ENCODE assay signal across 18 cellular contexts in the genomic region with DNA sequence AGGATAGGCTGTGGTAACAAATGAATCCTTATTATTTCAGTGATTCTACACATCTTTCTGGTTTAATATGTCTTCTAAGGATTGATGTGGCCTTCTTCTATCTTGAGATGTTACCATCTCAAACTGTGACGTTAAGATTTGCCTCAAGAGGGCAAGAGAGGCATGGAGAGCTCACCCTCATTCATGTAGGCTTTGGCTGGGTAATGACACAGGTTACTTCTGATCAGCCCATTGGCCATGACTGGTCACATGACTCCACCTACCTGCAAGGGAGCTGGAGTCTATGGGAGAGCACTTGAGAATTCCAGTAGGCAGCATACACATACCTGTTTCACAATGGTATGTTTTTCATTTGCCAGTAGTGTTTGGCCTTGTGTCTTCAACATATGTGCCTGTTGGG. TPM values are rescaled to one million over a fixed set of nuclear protein-coding genes. Genes with fewer than 3 reads are reported as not detected.
DNase-seq lines count a peak whose midpoint lies in the region; ATAC-seq, FAIRE-seq and TF ChIP-seq lines count a peak whose summit lies in the region.
"Had no signal": no experiment of that assay in that cellular context is flagged by ENCODE, and none has a peak within 500 bp of the region (broad histone marks: within the 10 kb centered on the region; RNA-seq: fewer than 3 reads in every experiment).

No MANE protein-coding gene starts in this region.

- no peak overlapping the region for H3K9ac ChIP-seq in K562 (ENCODE audit: insufficient read depth in 1 of 2, low read depth in 2 of 2, low read length in 2 of 2)

- in situ Hi-C loops in K562 (cut with MboI), result no loop called here

- peaks cover 5% of the 10 kb centered on the region for H3K4me1 Mint-ChIP-seq in activated naive CD4-positive, alpha-beta T cell treated with anti-CD3 and anti-CD28 coated beads, Interleukin-2, amount 10 ng/mL, durations not matched to agents 7 days and 5 days
- peaks cover under 1 to 9% (median 4%) of the 10 kb centered on the region in 4 donors for H3K4me1 Mint-ChIP-seq in naive thymus-derived CD8-positive, alpha-beta T cell

- 0 out of 5 replicates have a peak, but pooled peaks cover 0 to under 1% of the 10 kb centered on the region in 2 experiments for H3K4me1 ChIP-seq in K562 (replicated peaks in 1 of 2; ENCODE audit: control insufficient read depth in 2 of 2, insufficient read depth in 2 of 2, low read length in 2 of 2)

- CTCF ChIA-PET in activated naive CD4-positive, alpha-beta T cell treated with anti-CD3 and anti-CD28 coated beads, Interleukin-2, amount 10 ng/mL, durations not matched to agents 7 days and 5 days (lab: Charles Lee), result interaction anchor here (0.9 kb wide), 1 partner anchor 576 kb away, joined by 3 read pairs; no protein-coding TSS in a partner anchor
- CTCF ChIA-PET in K562 (lab: Yijun Ruan, JAX; ENCODE audit: low intra/inter-chr PET ratio), result no interaction called here

- DNase-seq in activated naive CD4-positive, alpha-beta T cell treated with anti-CD3 and anti-CD28 coated beads, Interleukin-2, amount 10 ng/mL, durations not matched to agents 7 days and 5 days, result peak; percentile 27
- DNase-seq in activated naive CD4-positive, alpha-beta T cell (lab: John Stamatoyannopoulos, UW), result no peak
- peak; percentile 24 for DNase-seq in Jurkat, Clone E6-1 (ENCODE audit: low read depth, low spot score)
- DNase-seq in K562 (ENCODE audit: extremely low read depth in 1 of 4, low spot score in 3 of 4) (peak in 2 of 4 experiments; percentile 22 to 27), T1000 (lab: John Stamatoyannopoulos, UW) (no peak), midbrain (lab: John Stamatoyannopoulos, UW) (no peak), NCI-H2196 treated with DMSO at 0.1 percent for 48 hours (lab: John Stamatoyannopoulos, UW; ENCODE audit: unreplicated experiment) (no peak)
- DNase-seq in naive thymus-derived CD8-positive, alpha-beta T cell, result peak in 4 of 10 donors; percentile 13 to 64 (median 20)
- DNase-seq: activated effector memory CD4-positive, alpha-beta T cell treated with anti-CD3 and anti-CD28 coated beads, Interleukin-2, amount 50 U/mL, for 16 hours; effector memory CD8-positive, alpha-beta T cell; foreskin melanocyte; immature natural killer cell; NCI-H1930; NCI-H748 treated with DMSO at 0.1 percent for 48 hours; SHP77; sigmoid colon; stimulated activated CD4-positive, alpha-beta T cell treated with anti-CD3 and anti-CD28 coated beads, Interleukin-4, amount 100 ng/mL, for 24 hours; upper lobe of left lung had no signal

- no peaks in the 10 kb centered on the region for H3K9me1 ChIP-seq in K562 (ENCODE audit: control insufficient read depth, insufficient read depth, low read length)

- no peaks in the 10 kb centered on the region for H3K36me3 Mint-ChIP-seq in activated naive CD4-positive, alpha-beta T cell treated with anti-CD3 and anti-CD28 coated beads, Interleukin-2, amount 10 ng/mL, durations not matched to agents 7 days and 5 days
- H3K36me3 Mint-ChIP-seq in naive thymus-derived CD8-positive, alpha-beta T cell, result no peaks in the 10 kb centered on the region
- H3K36me3 Mint-ChIP-seq: immature natural killer cell had no signal

- no peaks in the 10 kb centered on the region for H3K36me3 ChIP-seq in K562 (ENCODE audit: control insufficient read depth, insufficient read depth, low read length)
- H3K36me3 ChIP-seq: sigmoid colon, upper lobe of left lung had no signal

- no peak overlapping the region for H3K4me3 Mint-ChIP-seq in activated naive CD4-positive, alpha-beta T cell treated with anti-CD3 and anti-CD28 coated beads, Interleukin-2, amount 10 ng/mL, durations not matched to agents 7 days and 5 days
- H3K4me3 Mint-ChIP-seq in naive thymus-derived CD8-positive, alpha-beta T cell, result no peak overlapping the region
- H3K4me3 Mint-ChIP-seq: effector memory CD8-positive, alpha-beta T cell; immature natural killer cell had no signal

- no peaks in the 10 kb centered on the region for H4K20me1 ChIP-seq in K562 (replicated peaks; ENCODE audit: control insufficient read depth, insufficient read depth, low read length)

- H3K27me3 ChIP-seq in K562 (ENCODE audit: control insufficient read depth in 2 of 2, insufficient read depth in 2 of 2, low read length in 2 of 2), result no peaks in the 10 kb centered on the region
- H3K27me3 ChIP-seq: sigmoid colon, upper lobe of left lung had no signal

- no peak overlapping the region for H3K27ac Mint-ChIP-seq in activated naive CD4-positive, alpha-beta T cell treated with anti-CD3 and anti-CD28 coated beads, Interleukin-2, amount 10 ng/mL, durations not matched to agents 7 days and 5 days
- peak overlapping the region in 2 of 10 donors; percentile 48 to 54 for H3K27ac Mint-ChIP-seq in naive thymus-derived CD8-positive, alpha-beta T cell
- H3K27ac Mint-ChIP-seq: effector memory CD8-positive, alpha-beta T cell; immature natural killer cell had no signal

- TF ChIP-seq RAD21 in K562 (CRISPR knock-in tag; conservative IDR thresholded peaks at IDR 0.05 in 1 of 2, IDR thresholded peaks at IDR 0.05 in 1 of 2), result no peak

- no peak for FAIRE-seq in K562 (lab: Jason Lieb, UNC)

- no peak for TF ChIP-seq CTCF in K562 (IDR thresholded peaks at IDR 0.05 in 2 of 3, conservative IDR thresholded peaks at IDR 0.05 in 1 of 3; ENCODE audit: insufficient read depth in 2 of 3, low read depth in 1 of 3, low read length in 3 of 3)

- no TSS peak for BruUV-seq in K562 (replicated peaks; lab: Mats Ljungman, UMichigan)

- H2AFZ ChIP-seq in K562 (ENCODE audit: low read depth, low read length), result no peak overlapping the region

- POLR2A ChIA-PET in K562 (lab: Yijun Ruan, JAX), result no interaction called here
- POLR2A ChIA-PET in naive thymus-derived CD8-positive, alpha-beta T cell (lab: Charles Lee), result interaction anchor here (0.6 kb wide), 1 partner anchor 345 kb away, joined by 3 read pairs; no protein-coding TSS in a partner anchor

- no peak overlapping the region for H3K4me3 ChIP-seq in Jurkat, Clone E6-1 (ENCODE audit: low read length)
- H3K4me3 ChIP-seq in K562, result no peak overlapping the region
- H3K4me3 ChIP-seq: sigmoid colon, upper lobe of left lung had no signal

- H3K27me3 Mint-ChIP-seq in activated naive CD4-positive, alpha-beta T cell treated with anti-CD3 and anti-CD28 coated beads, Interleukin-2, amount 10 ng/mL, durations not matched to agents 7 days and 5 days, result peaks cover 10% of the 10 kb centered on the region
- peaks cover 0 to 1% (median 0%) of the 10 kb centered on the region in 5 donors for H3K27me3 Mint-ChIP-seq in naive thymus-derived CD8-positive, alpha-beta T cell

- no peaks in the 10 kb centered on the region for H3K79me2 ChIP-seq in K562 (ENCODE audit: control insufficient read depth, insufficient read depth, low read length)

- 0% methylated on average over 1 of the region's 1 CpG for WGBS in K562 (ENCODE audit: insufficient coverage, low coverage, missing lambda C conversion rate)

- intact Hi-C loops in K562 (cut with micrococcal nuclease), result no loop called here

- no peaks in the 10 kb centered on the region for H3K9me3 ChIP-seq in K562 (replicated peaks; ENCODE audit: control insufficient read depth, insufficient read depth, low read depth, low read length)
- H3K9me3 ChIP-seq: sigmoid colon, upper lobe of left lung had no signal

- H3K4me2 ChIP-seq in K562 (ENCODE audit: insufficient read depth, low read length), result no peak overlapping the region

- no peaks in the 10 kb centered on the region for H3K9me3 Mint-ChIP-seq in activated naive CD4-positive, alpha-beta T cell treated with anti-CD3 and anti-CD28 coated beads, Interleukin-2, amount 10 ng/mL, durations not matched to agents 7 days and 5 days
- H3K9me3 Mint-ChIP-seq in naive thymus-derived CD8-positive, alpha-beta T cell, result no peaks in the 10 kb centered on the region
- H3K9me3 Mint-ChIP-seq: effector memory CD8-positive, alpha-beta T cell; immature natural killer cell had no signal

- no peak for TF ChIP-seq POLR2A in K562 (conservative IDR thresholded peaks at IDR 0.05)

- no peak for ATAC-seq in K562
- peak; percentile 71 to 78 for ATAC-seq in naive thymus-derived CD8-positive, alpha-beta T cell
- ATAC-seq: effector memory CD8-positive, alpha-beta T cell had no signal

- TF ChIP-seq EP300 in K562 (IDR thresholded peaks at IDR 0.05; ENCODE audit: low read length), result no peak

- H3K27ac ChIP-seq in K562 (ENCODE audit: extremely low read depth, low read depth, low read length), result no peak overlapping the region
- H3K27ac ChIP-seq: sigmoid colon, upper lobe of left lung had no signal

TF ChIP-seq in K562, 482 proteins besides CTCF, POLR2A, EP300 and RAD21 (continues in another document):
- TF ChIP-seq VEZF1 (CRISPR knock-in tag; IDR thresholded peaks at IDR 0.05), result no peak

RNA-seq across cellular contexts. Expression of gene CACHD1, which starts 30.0 kb away (rescaled TPM):
- polyA plus RNA-seq in Jurkat, Clone E6-1 (2012; ENCODE audit: insufficient read depth, insufficient read length), result 2.8 TPM
- total RNA-seq in K562 (2011; cell fraction: chromatin; rRNA removed; ENCODE audit: low replicate concordance), result not detected in 2 replicates
- total RNA-seq in K562 (2011; cell fraction: nucleolus; rRNA removed), result not detected in 2 replicates
- total RNA-seq in K562 (2011; cell fraction: nucleoplasm; rRNA removed), result not detected in 2 replicates
- total RNA-seq in K562 (2014; rRNA removed), result not detected in 2 replicates
- total RNA-seq in K562 (2014; rRNA removed; fragmentation: Illumina TruSeq; extraction: Trizol), result not detected in 2 replicates
- total RNA-seq in K562 (2015; rRNA removed; fragmentation: Illumina TruSeq; extraction: Trizol), result not detected in 2 replicates
- total RNA-seq in K562 (2021), result 0.04 and 0.07 TPM in 2 replicates
- not detected in 2 replicates for polyA plus RNA-seq in K562 (2011; rRNA removed)
- 0.03 TPM in 1 of 2 replicates, not detected in the other for polyA plus RNA-seq in K562 (2011; cell fraction: cytosol; rRNA removed)
- not detected in 2 replicates for polyA plus RNA-seq in K562 (2011; cell fraction: nucleus; rRNA removed)
- not detected in 2 replicates for polyA plus RNA-seq in K562 (2012)
- not detected in 2 replicates for polyA plus RNA-seq in K562 (2014; fragmentation: Illumina TruSeq; extraction: Trizol)
- polyA plus RNA-seq in K562 (2014; fragmentation: Nextera tagmentation; extraction: Ambion mirVana), result not detected
- polyA plus RNA-seq in K562 (2014; rRNA removed), result not detected in 2 replicates
- polyA minus RNA-seq in K562 (2011; rRNA and poly(A)+ RNA removed), result not detected in 2 replicates
- polyA minus RNA-seq in K562 (2011; cell fraction: cytosol; rRNA and poly(A)+ RNA removed), result not detected in 2 replicates
- polyA minus RNA-seq in K562 (2011; cell fraction: nucleus; rRNA and poly(A)+ RNA removed), result not detected in 2 replicates
- 1 to 10 TPM; 4.9 to 5.2 TPM for total RNA-seq in naive thymus-derived CD8-positive, alpha-beta T cell
- polyA plus RNA-seq in naive thymus-derived CD8-positive, alpha-beta T cell, result 1 to 10 TPM in 2 of 3 donors, under 1 TPM in 1; 0.80 to 3.3 (median 2.2) TPM
- polyA plus RNA-seq: immature natural killer cell had no signal

Comparison
In these comparisons a context has a peak if more than half of its experiments do, and no peak if none do; other contexts are left out.
1. DNase-seq: peak in activated naive CD4-positive, alpha-beta T cell treated with anti-CD3 and anti-CD28 coated beads, Interleukin-2, amount 10 ng/mL, durations not matched to agents 7 days and 5 days (single experiment) and Jurkat, Clone E6-1 (single experiment); none in activated naive CD4-positive, alpha-beta T cell (0 of 4), T1000 (single experiment), midbrain (single experiment) and NCI-H2196 treated with DMSO at 0.1 percent for 48 hours (single experiment).
2. RNA of gene CACHD1, which starts 30.0 kb away (total RNA-seq): 4.9 to 5.2 TPM in naive thymus-derived CD8-positive, alpha-beta T cell; 0.04 to 0.07 TPM in K562; every median in the first group is over 4 times any median in the second.